In genomic region chr15:39362832-39363561, GRCh38 we compare ENCODE assay signal across 14 cellular contexts.
DNase-seq lines count a peak whose midpoint lies in the region; ATAC-seq, FAIRE-seq and TF ChIP-seq lines count a peak whose summit lies in the region.
"Had no signal": no experiment of that assay in that cellular context is flagged by ENCODE, and none has a peak within 500 bp of the region (broad histone marks: within the 10 kb centered on the region; RNA-seq: fewer than 3 reads in every experiment).

No MANE protein-coding gene starts in this region.

- H4K20me1 ChIP-seq in SK-N-SH (ENCODE audit: insufficient read depth) = no peaks in the 10 kb centered on the region

- H3K36me3 ChIP-seq in SK-N-SH (replicated peaks in 1 of 2; ENCODE audit: control insufficient read depth in 1 of 2, insufficient read depth in 2 of 2, low read length in 1 of 2) = no peaks in the 10 kb centered on the region
- H3K36me3 ChIP-seq: gastrocnemius medialis had no signal

- peaks cover 2% of the 10 kb centered on the region for H3K27me3 Mint-ChIP-seq in activated naive CD8-positive, alpha-beta T cell treated with anti-CD3 and anti-CD28 coated beads, Interleukin-2, amount 50 U/mL, for 24 hours

- POLR2A ChIA-PET in SK-N-SH (lab: Yijun Ruan, JAX) = no interaction called here

- H3K4me3 ChIP-seq in SK-N-SH (ENCODE audit: low read depth in 2 of 2, low read length in 1 of 2) = no peak overlapping the region
- H3K4me3 ChIP-seq: gastrocnemius medialis had no signal

- H3K4me2 ChIP-seq in SK-N-SH = no peak overlapping the region

- CTCF ChIA-PET in SK-N-SH (lab: Yijun Ruan, JAX) = no interaction called here

- peaks cover 3% of the 10 kb centered on the region for H3K9me3 Mint-ChIP-seq in activated naive CD8-positive, alpha-beta T cell treated with anti-CD3 and anti-CD28 coated beads, Interleukin-2, amount 50 U/mL, for 24 hours
- H3K9me3 Mint-ChIP-seq: memory B cell had no signal

- no peaks in the 10 kb centered on the region for H3K36me3 Mint-ChIP-seq in activated naive CD8-positive, alpha-beta T cell treated with anti-CD3 and anti-CD28 coated beads, Interleukin-2, amount 50 U/mL, for 24 hours (ENCODE audit: low read depth)
- H3K36me3 Mint-ChIP-seq: memory B cell, T-cell had no signal

- no peak for ATAC-seq in SK-N-SH treated with all-trans-retinoic acid at 6 μM for 48 hours
- no peak for ATAC-seq in GM18517 (IDR thresholded peaks at IDR 0.05; ENCODE audit: unreplicated experiment)
- ATAC-seq in HG02571 (IDR thresholded peaks at IDR 0.05; ENCODE audit: unreplicated experiment) = no peak
- ATAC-seq in activated naive CD8-positive, alpha-beta T cell treated with anti-CD3 and anti-CD28 coated beads, Interleukin-2, amount 50 U/mL, for 24 hours = no peak
- ATAC-seq: gastrocnemius medialis, T-cell had no signal

- H3F3A ChIP-seq in SK-N-SH (replicated peaks; ENCODE audit: insufficient read depth) = peaks cover 25% of the 10 kb centered on the region

- 0 out of 4 replicates have a peak, but pooled peaks of 1 of the 2 experiments have one; percentile 9 for TF ChIP-seq EP300 in SK-N-SH (IDR thresholded peaks at IDR 0.05; ENCODE audit: borderline replicate concordance in 1 of 2, low read depth in 1 of 2, low read length in 1 of 2)

- no peak overlapping the region for H3K27ac Mint-ChIP-seq in activated naive CD8-positive, alpha-beta T cell treated with anti-CD3 and anti-CD28 coated beads, Interleukin-2, amount 50 U/mL, for 24 hours
- H3K27ac Mint-ChIP-seq: memory B cell, T-cell had no signal

- DNase-seq in SK-N-SH (peak; percentile 4), RPMI7951 (ENCODE audit: low read depth) (peak; percentile 97), fibroblast of the conjunctiva (ENCODE audit: low read depth) (peak; percentile 76), urothelium cell line (ENCODE audit: low spot score) (peak; percentile 31)
- no peak for DNase-seq in activated naive CD8-positive, alpha-beta T cell treated with anti-CD3 and anti-CD28 coated beads, Interleukin-2, amount 50 U/mL, for 24 hours
- DNase-seq: ACHN, aorta, gastrocnemius medialis, NCI-H526, T-cell had no signal

- H3K9me3 ChIP-seq in SK-N-SH = no peaks in the 10 kb centered on the region
- H3K9me3 ChIP-seq: gastrocnemius medialis had no signal

- no peak overlapping the region for H3K4me3 Mint-ChIP-seq in activated naive CD8-positive, alpha-beta T cell treated with anti-CD3 and anti-CD28 coated beads, Interleukin-2, amount 50 U/mL, for 24 hours
- H3K4me3 Mint-ChIP-seq: memory B cell, T-cell had no signal

- TF ChIP-seq CTCF in SK-N-SH (IDR thresholded peaks at IDR 0.05) = no peak

- 80% methylated on average over 8 of the region's 8 CpGs for WGBS in SK-N-SH (ENCODE audit: low lambda C conversion rate)

- no peak for FAIRE-seq in urothelium cell line (lab: Jason Lieb, UNC)

- no peak for TF ChIP-seq RAD21 in SK-N-SH (IDR thresholded peaks at IDR 0.05; ENCODE audit: low read length)

- H2AFZ ChIP-seq in SK-N-SH (ENCODE audit: low read depth) = no peak overlapping the region

- H3K27me3 ChIP-seq in SK-N-SH (ENCODE audit: insufficient read depth) = no peaks in the 10 kb centered on the region
- H3K27me3 ChIP-seq: gastrocnemius medialis had no signal

- no peak overlapping the region for H3K9ac ChIP-seq in SK-N-SH

- peaks cover 6 to 14% of the 10 kb centered on the region in 2 experiments; a peak in 3 of 4 replicates for H3K4me1 ChIP-seq in SK-N-SH (ENCODE audit: control insufficient read depth in 1 of 2, insufficient read depth in 2 of 2, low read depth in 1 of 2, low read length in 1 of 2)
- H3K4me1 ChIP-seq: gastrocnemius medialis had no signal

- peak overlapping the region; percentile 43 to 51 for H3K27ac ChIP-seq in SK-N-SH (ENCODE audit: low read depth in 2 of 2, low read length in 1 of 2)
- H3K27ac ChIP-seq: gastrocnemius medialis had no signal

- no peaks in the 10 kb centered on the region for H3K9me2 ChIP-seq in SK-N-SH

- no peaks in the 10 kb centered on the region for H3K79me2 ChIP-seq in SK-N-SH (ENCODE audit: insufficient read depth)

- H3K4me1 Mint-ChIP-seq in activated naive CD8-positive, alpha-beta T cell treated with anti-CD3 and anti-CD28 coated beads, Interleukin-2, amount 50 U/mL, for 24 hours = no peaks in the 10 kb centered on the region
- H3K4me1 Mint-ChIP-seq: memory B cell, T-cell had no signal

TF ChIP-seq in SK-N-SH, 30 proteins besides CTCF, POLR2A, EP300 and RAD21 (continues in another document):
- TF ChIP-seq FOXM1 (IDR thresholded peaks at IDR 0.05; ENCODE audit: low read depth) = no peak
- TF ChIP-seq GABPA (IDR thresholded peaks at IDR 0.05; ENCODE audit: low read depth) = no peak
- TF ChIP-seq TEAD4 (IDR thresholded peaks at IDR 0.05; ENCODE audit: borderline replicate concordance, insufficient read depth) = no peak
- no peak for TF ChIP-seq NRF1 (IDR thresholded peaks at IDR 0.05; ENCODE audit: low read depth, low read length)
- TF ChIP-seq RCOR1 (IDR thresholded peaks at IDR 0.05; ENCODE audit: low read length) = no peak
- no peak for TF ChIP-seq IRF3 (IDR thresholded peaks at IDR 0.05; ENCODE audit: low read depth, low read length)
- TF ChIP-seq GATA2 (CRISPR knock-in tag; IDR thresholded peaks at IDR 0.05) = no peak
- no peak for TF ChIP-seq CHD2 (IDR thresholded peaks at IDR 0.05; ENCODE audit: low read length, partially characterized antibody)
- TF ChIP-seq USF2 (IDR thresholded peaks at IDR 0.05; ENCODE audit: borderline replicate concordance, low read depth, low read length) = no peak
- no peak for TF ChIP-seq MAX (IDR thresholded peaks at IDR 0.05; ENCODE audit: low read depth)

TF ChIP-seq in SK-N-SH treated with all-trans-retinoic acid at 6 μM for 48 hours, 23 proteins besides CTCF, POLR2A, EP300 and RAD21:
- TF ChIP-seq TOX (CRISPR knock-in tag; IDR thresholded peaks at IDR 0.05; ENCODE audit: borderline replicate concordance) (no peak), OSR1 (CRISPR knock-in tag; IDR thresholded peaks at IDR 0.05) (no peak), ZNF565 (CRISPR knock-in tag; conservative IDR thresholded peaks at IDR 0.05; ENCODE audit: low read depth) (no peak), GLIS3 (CRISPR knock-in tag; IDR thresholded peaks at IDR 0.05) (no peak), BACH2 (CRISPR knock-in tag; IDR thresholded peaks at IDR 0.05; ENCODE audit: borderline replicate concordance) (no peak), ZNF70 (CRISPR knock-in tag; IDR thresholded peaks at IDR 0.05) (no peak), ARNTL (CRISPR knock-in tag; IDR thresholded peaks at IDR 0.05; ENCODE audit: borderline replicate concordance, low read depth) (no peak)
TF ChIP-seq in SK-N-SH treated with all-trans-retinoic acid at 6 μM for 48 hours: peak in this region for 0.
